In the genomic region with DNA sequence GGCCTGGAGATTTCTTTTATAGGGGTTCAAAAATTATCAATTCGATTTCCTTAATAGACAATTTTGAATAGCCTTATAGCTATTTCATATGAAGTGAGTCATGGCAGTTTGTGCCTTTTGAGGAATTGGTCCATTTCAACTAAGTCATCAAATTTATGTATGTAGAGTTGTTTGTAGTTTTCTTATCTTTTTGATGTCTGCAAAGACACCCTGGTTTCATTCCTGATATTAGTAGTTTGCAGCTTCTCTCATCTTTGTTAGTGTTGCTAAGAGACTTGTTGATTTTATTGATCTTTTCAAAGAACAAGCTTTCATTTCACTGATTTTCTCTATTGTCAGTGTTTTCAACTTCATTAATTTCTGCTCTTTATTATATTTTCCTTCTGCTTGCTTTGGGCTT, we compare ENCODE assay signal across 17 cellular contexts. TPM values are rescaled to one million over a fixed set of nuclear protein-coding genes. Genes with fewer than 3 reads are reported as not detected.
DNase-seq lines count a peak whose midpoint lies in the region; ATAC-seq, FAIRE-seq and TF ChIP-seq lines count a peak whose summit lies in the region.
"Had no signal": no experiment of that assay in that cellular context is flagged by ENCODE, and none has a peak within 500 bp of the region (broad histone marks: within the 10 kb centered on the region; RNA-seq: fewer than 3 reads in every experiment).

No MANE protein-coding gene starts in this region.

- no peak for TF ChIP-seq POLR2A in GM12891 (IDR thresholded peaks at IDR 0.05; ENCODE audit: low read depth, low read length)

- H3K36me3 ChIP-seq in H7 (replicated peaks; ENCODE audit: control insufficient read depth, insufficient read depth, low read length): peaks cover 5% of the 10 kb centered on the region; the same call in 1 of the 2 replicates

- H3K4me3 ChIP-seq in H7 (ENCODE audit: insufficient read depth, low read depth, low read length): no peak overlapping the region

- H3K9me3 Mint-ChIP-seq in activated T-cell treated with anti-CD3 and anti-CD28 coated beads, Interleukin-2, amount 50 U/mL, for 24 hours: no peaks in the 10 kb centered on the region
- no peaks in the 10 kb centered on the region for H3K9me3 Mint-ChIP-seq in activated T-helper 17 cell treated with anti-CD3 and anti-CD28 coated beads, Interleukin-2, amount 50 U/mL, for 72 hours
- H3K9me3 Mint-ChIP-seq in stimulated activated naive B cell treated with anti-CD40 and anti-IgM and Interleukin-4, amounts not matched to agents 10 μg/mL and 1 μg/mL and 100 μg/mL, for 72 hours: peaks cover 0 to 3% of the 10 kb centered on the region in 2 donors
- H3K9me3 Mint-ChIP-seq: CD14-positive monocyte, HFFc6 had no signal

- H3K27ac Mint-ChIP-seq in activated T-cell treated with anti-CD3 and anti-CD28 coated beads, Interleukin-2, amount 50 U/mL, for 24 hours: peak overlapping the region; percentile 72
- H3K27ac Mint-ChIP-seq in activated T-helper 17 cell treated with anti-CD3 and anti-CD28 coated beads, Interleukin-2, amount 50 U/mL, for 72 hours: peak overlapping the region; percentile 74
- no peak overlapping the region for H3K27ac Mint-ChIP-seq in stimulated activated naive B cell treated with anti-CD40 and anti-IgM and Interleukin-4, amounts not matched to agents 10 μg/mL and 1 μg/mL and 100 μg/mL, for 72 hours
- H3K27ac Mint-ChIP-seq: HFFc6 had no signal

- peaks cover 75% of the 10 kb centered on the region for H3K4me1 Mint-ChIP-seq in activated T-cell treated with anti-CD3 and anti-CD28 coated beads, Interleukin-2, amount 50 U/mL, for 24 hours (ENCODE audit: low read depth)
- H3K4me1 Mint-ChIP-seq in activated T-helper 17 cell treated with anti-CD3 and anti-CD28 coated beads, Interleukin-2, amount 50 U/mL, for 72 hours: peaks cover 46% of the 10 kb centered on the region
- peaks cover 15 to 52% of the 10 kb centered on the region in 2 donors for H3K4me1 Mint-ChIP-seq in stimulated activated naive B cell treated with anti-CD40 and anti-IgM and Interleukin-4, amounts not matched to agents 10 μg/mL and 1 μg/mL and 100 μg/mL, for 72 hours

- H3K36me3 Mint-ChIP-seq in activated T-cell treated with anti-CD3 and anti-CD28 coated beads, Interleukin-2, amount 50 U/mL, for 24 hours (ENCODE audit: low read depth): peaks cover 46% of the 10 kb centered on the region
- peaks cover 31% of the 10 kb centered on the region for H3K36me3 Mint-ChIP-seq in activated T-helper 17 cell treated with anti-CD3 and anti-CD28 coated beads, Interleukin-2, amount 50 U/mL, for 72 hours (ENCODE audit: low read depth)
- H3K36me3 Mint-ChIP-seq in stimulated activated naive B cell treated with anti-CD40 and anti-IgM and Interleukin-4, amounts not matched to agents 10 μg/mL and 1 μg/mL and 100 μg/mL, for 72 hours: peaks cover 20 to 30% of the 10 kb centered on the region in 2 donors

- H3K27me3 ChIP-seq in H7 (ENCODE audit: control insufficient read depth, insufficient read depth, low read length): no peaks in the 10 kb centered on the region

- no peak overlapping the region for H3K4me3 Mint-ChIP-seq in activated T-cell treated with anti-CD3 and anti-CD28 coated beads, Interleukin-2, amount 50 U/mL, for 24 hours
- H3K4me3 Mint-ChIP-seq in activated T-helper 17 cell treated with anti-CD3 and anti-CD28 coated beads, Interleukin-2, amount 50 U/mL, for 72 hours: peak overlapping the region; percentile 17
- no peak overlapping the region for H3K4me3 Mint-ChIP-seq in stimulated activated naive B cell treated with anti-CD40 and anti-IgM and Interleukin-4, amounts not matched to agents 10 μg/mL and 1 μg/mL and 100 μg/mL, for 72 hours
- H3K4me3 Mint-ChIP-seq: CD14-positive monocyte, HFFc6 had no signal

- ATAC-seq in activated T-helper 17 cell treated with anti-CD3 and anti-CD28 coated beads, Interleukin-2, amount 50 U/mL, for 72 hours (replicated peaks): peak; percentile 86
- ATAC-seq in stimulated activated naive B cell treated with anti-CD40 and anti-IgM and Interleukin-4, amounts not matched to agents 10 μg/mL and 1 μg/mL and 100 μg/mL, for 72 hours (replicated peaks): peak; percentile 31 to 44
- ATAC-seq: Panc1 had no signal

- H3K27me3 Mint-ChIP-seq in activated T-cell treated with anti-CD3 and anti-CD28 coated beads, Interleukin-2, amount 50 U/mL, for 24 hours: no peaks in the 10 kb centered on the region
- H3K27me3 Mint-ChIP-seq in activated T-helper 17 cell treated with anti-CD3 and anti-CD28 coated beads, Interleukin-2, amount 50 U/mL, for 72 hours: no peaks in the 10 kb centered on the region
- H3K27me3 Mint-ChIP-seq in stimulated activated naive B cell treated with anti-CD40 and anti-IgM and Interleukin-4, amounts not matched to agents 10 μg/mL and 1 μg/mL and 100 μg/mL, for 72 hours: no peaks in the 10 kb centered on the region

- no peak for FAIRE-seq in GM12891 (lab: Jason Lieb, UNC)

- no peak for DNase-seq in activated T-cell treated with anti-CD3 and anti-CD28 coated beads, Interleukin-2, amount 50 U/mL, for 24 hours
- DNase-seq in activated T-cell treated with anti-CD3 and anti-CD28 coated beads for 4 hours (no peak), GM12891 (ENCODE audit: insufficient read length, low spot score) (no peak), H7 (no peak), OCI-M1 (lab: John Stamatoyannopoulos, UW) (no peak)
- DNase-seq in stimulated activated naive B cell treated with anti-CD40 and anti-IgM and Interleukin-4, amounts not matched to agents 10 μg/mL and 1 μg/mL and 100 μg/mL, for 72 hours: no peak
- DNase-seq: ACHN, AML-193, COR-L47, GF-D8, HFFc6, NCI-H2081 treated with DMSO at 0.1 percent for 48 hours, NCI-H510A, NCI-H82 had no signal

TF ChIP-seq in GM12891, 5 proteins besides CTCF, POLR2A, EP300 and RAD21:
- no peak for TF ChIP-seq POU2F2 (IDR thresholded peaks at IDR 0.05; ENCODE audit: low read depth, low read length)
- peak; percentile 48 for TF ChIP-seq SPI1 (IDR thresholded peaks at IDR 0.05; ENCODE audit: low read depth, low read length)

RNA-seq across cellular contexts. Expression of gene N4BP1, which starts 44.2 kb away (rescaled TPM):
- polyA plus RNA-seq in GM12891 (2012; ENCODE audit: low read depth, missing spikeins): 17.1 TPM
- total RNA-seq in activated T-helper 17 cell treated with anti-CD3 and anti-CD28 coated beads, Interleukin-2, amount 50 U/mL, for 72 hours: 10 to 100 TPM; 48.1 to 56.8 TPM
- 18.8 and 25.8 TPM in 2 replicates for total RNA-seq in H7 (2014; rRNA removed; shearing (Covaris generic))
